20 cellular contexts compared by ENCODE assay signal in the genomic region with DNA sequence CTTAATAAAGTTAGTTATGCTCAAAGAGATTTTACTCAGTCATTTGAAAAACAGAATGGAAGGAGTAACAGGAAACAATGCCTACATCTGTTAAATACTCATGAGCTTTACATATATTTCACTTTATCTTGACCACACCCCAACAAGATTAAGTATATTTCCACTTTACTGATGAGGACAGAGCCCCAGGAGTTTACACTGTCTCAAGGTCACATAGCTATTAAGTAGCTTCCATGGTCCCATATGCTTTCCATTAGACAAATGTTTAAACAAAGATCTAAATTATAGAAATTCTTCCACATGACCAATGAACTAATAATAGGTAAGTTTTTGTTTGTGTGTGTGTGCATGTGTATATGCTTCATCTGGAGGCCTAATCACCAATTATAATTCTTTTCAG. TPM values are rescaled to one million over a fixed set of nuclear protein-coding genes. Genes with fewer than 3 reads are reported as not detected.
A peak's percentile ranks its signal among the peaks of the same experiment; 100 is the strongest.
DNase-seq lines count a peak whose midpoint lies in the region; ATAC-seq, FAIRE-seq and TF ChIP-seq lines count a peak whose summit lies in the region.
"Had no signal": no experiment of that assay in that cellular context is flagged by ENCODE, and none has a peak within 500 bp of the region (broad histone marks: within the 10 kb centered on the region; RNA-seq: fewer than 3 reads in every experiment).

No MANE protein-coding gene starts in this region.

- H3K36me3 ChIP-seq in CD4-positive, alpha-beta memory T cell (ENCODE audit: insufficient read depth, low read length): no peaks in the 10 kb centered on the region
- H3K36me3 ChIP-seq in Loucy (ENCODE audit: insufficient read depth, low read length) (no peaks in the 10 kb centered on the region), astrocyte (ENCODE audit: insufficient read depth, low read length) (no peaks in the 10 kb centered on the region)
- H3K36me3 ChIP-seq: thoracic aorta had no signal

- no peak overlapping the region for H3K27ac ChIP-seq in CD4-positive, alpha-beta memory T cell (ENCODE audit: low read depth, low read length)
- H3K27ac ChIP-seq in astrocyte (ENCODE audit: low read depth, low read length): peak overlapping the region; percentile 12
- H3K27ac ChIP-seq: psoas muscle, thoracic aorta had no signal

- peaks cover 31% of the 10 kb centered on the region for H3K4me1 ChIP-seq in CD4-positive, alpha-beta memory T cell (ENCODE audit: insufficient read depth, low read length)
- peaks cover 29% of the 10 kb centered on the region for H3K4me1 ChIP-seq in Loucy (ENCODE audit: insufficient read depth, low read length, poor library complexity, severe bottlenecking)
- H3K4me1 ChIP-seq in astrocyte (ENCODE audit: insufficient read depth, low read length): peaks cover 37% of the 10 kb centered on the region

- no peak overlapping the region for H2AFZ ChIP-seq in Loucy (ENCODE audit: low read length)
- H2AFZ ChIP-seq in astrocyte (ENCODE audit: low read depth, low read length): no peak overlapping the region

- peak overlapping the region in 5 of 7 donors; percentile 5 to 74 (median 28) for H3K27ac Mint-ChIP-seq in CD4-positive, alpha-beta memory T cell
- H3K27ac Mint-ChIP-seq in astrocyte (ENCODE audit: unreplicated experiment) (no peak overlapping the region), progenitor cell of endocrine pancreas (peak overlapping the region; percentile 86)
- H3K27ac Mint-ChIP-seq in activated CD4-positive, alpha-beta T cell treated with anti-CD3 and anti-CD28 coated beads, Interleukin-2, amount 10 ng/mL, durations not matched to agents 7 days and 5 days: no peak overlapping the region
- H3K27ac Mint-ChIP-seq: activated naive CD4-positive, alpha-beta T cell treated with anti-CD3 and anti-CD28 coated beads, Interleukin-2, amount 50 U/mL, for 72 hours had no signal

- no peaks in the 10 kb centered on the region for H3K27me3 Mint-ChIP-seq in CD4-positive, alpha-beta memory T cell
- H3K27me3 Mint-ChIP-seq in astrocyte (ENCODE audit: low read depth, unreplicated experiment) (no peaks in the 10 kb centered on the region), progenitor cell of endocrine pancreas (no peaks in the 10 kb centered on the region)
- H3K27me3 Mint-ChIP-seq in activated CD4-positive, alpha-beta T cell treated with anti-CD3 and anti-CD28 coated beads, Interleukin-2, amount 10 ng/mL, durations not matched to agents 7 days and 5 days: no peaks in the 10 kb centered on the region

- no peak for ATAC-seq in HG03135 (IDR thresholded peaks at IDR 0.05; ENCODE audit: unreplicated experiment)
- ATAC-seq: activated naive CD4-positive, alpha-beta T cell treated with anti-CD3 and anti-CD28 coated beads, Interleukin-2, amount 50 U/mL, for 72 hours; psoas muscle had no signal

- no peaks in the 10 kb centered on the region for H3K9me3 ChIP-seq in CD4-positive, alpha-beta memory T cell (ENCODE audit: control insufficient read depth in 1 of 2, low read length in 2 of 2)
- no peaks in the 10 kb centered on the region for H3K9me3 ChIP-seq in Loucy (ENCODE audit: insufficient read depth, low read depth, low read length)
- no peaks in the 10 kb centered on the region for H3K9me3 ChIP-seq in astrocyte (ENCODE audit: insufficient read depth, low read depth, low read length)
- H3K9me3 ChIP-seq: psoas muscle, thoracic aorta had no signal

- H4K20me1 ChIP-seq in Loucy (ENCODE audit: insufficient read depth, low read length, poor library complexity, severe bottlenecking): peaks cover 33% of the 10 kb centered on the region
- peaks cover 84% of the 10 kb centered on the region for H4K20me1 ChIP-seq in astrocyte (ENCODE audit: insufficient read depth, low read length)

- no peak overlapping the region for H3K9ac ChIP-seq in Loucy (ENCODE audit: low read depth, low read length, poor library complexity, severe bottlenecking)
- H3K9ac ChIP-seq in astrocyte (ENCODE audit: low read length): no peak overlapping the region

- no peaks in the 10 kb centered on the region for H3K9me3 Mint-ChIP-seq in CD4-positive, alpha-beta memory T cell
- H3K9me3 Mint-ChIP-seq in astrocyte (ENCODE audit: unreplicated experiment) (no peaks in the 10 kb centered on the region), progenitor cell of endocrine pancreas (ENCODE audit: low read depth) (no peaks in the 10 kb centered on the region)
- H3K9me3 Mint-ChIP-seq in activated CD4-positive, alpha-beta T cell treated with anti-CD3 and anti-CD28 coated beads, Interleukin-2, amount 10 ng/mL, durations not matched to agents 7 days and 5 days: no peaks in the 10 kb centered on the region
- H3K9me3 Mint-ChIP-seq: activated naive CD4-positive, alpha-beta T cell treated with anti-CD3 and anti-CD28 coated beads, Interleukin-2, amount 50 U/mL, for 72 hours; nephron progenitor cell had no signal

- no peak for FAIRE-seq in astrocyte (lab: Jason Lieb, UNC)
- FAIRE-seq: frontal cortex had no signal

- peak overlapping the region in 1 of 8 donors; percentile 7 for H3K4me3 Mint-ChIP-seq in CD4-positive, alpha-beta memory T cell
- H3K4me3 Mint-ChIP-seq in astrocyte (ENCODE audit: unreplicated experiment) (no peak overlapping the region), progenitor cell of endocrine pancreas (ENCODE audit: low read depth) (no peak overlapping the region)
- no peak overlapping the region for H3K4me3 Mint-ChIP-seq in activated CD4-positive, alpha-beta T cell treated with anti-CD3 and anti-CD28 coated beads, Interleukin-2, amount 10 ng/mL, durations not matched to agents 7 days and 5 days
- H3K4me3 Mint-ChIP-seq: nephron progenitor cell had no signal

- H3K9me2 ChIP-seq in Loucy (replicated peaks; ENCODE audit: low read depth, low read length): no peaks in the 10 kb centered on the region

- H3K4me1 Mint-ChIP-seq in CD4-positive, alpha-beta memory T cell: peaks cover 38 to 66% (median 51%) of the 10 kb centered on the region in 4 donors
- H3K4me1 Mint-ChIP-seq in astrocyte (ENCODE audit: low read depth, unreplicated experiment) (peaks cover 47% of the 10 kb centered on the region), progenitor cell of endocrine pancreas (ENCODE audit: low read depth) (peaks cover 28% of the 10 kb centered on the region)
- H3K4me1 Mint-ChIP-seq in activated CD4-positive, alpha-beta T cell treated with anti-CD3 and anti-CD28 coated beads, Interleukin-2, amount 10 ng/mL, durations not matched to agents 7 days and 5 days: peaks cover 27% of the 10 kb centered on the region

- CTCF ChIA-PET in CD4-positive, alpha-beta memory T cell (lab: Charles Lee; ENCODE audit: partially characterized antibody): interaction anchor here (1.1 to 1.2 kb wide), 2 partner anchors 66 to 72 kb away, joined by 3 to 4 read pairs; no protein-coding TSS in a partner anchor
- CTCF ChIA-PET in activated CD4-positive, alpha-beta T cell treated with anti-CD3 and anti-CD28 coated beads, Interleukin-2, amount 10 ng/mL, durations not matched to agents 7 days and 5 days (lab: Charles Lee): interaction anchor here (0.7 to 1.3 kb wide), 3 partner anchors 11 to 66 kb away, joined by 3 to 4 read pairs (median 3); partner anchors contain the start of gene MRTFA

- H3K4me2 ChIP-seq in Loucy (ENCODE audit: low read depth, low read length, poor library complexity, severe bottlenecking) (peak overlapping the region; percentile 12), astrocyte (ENCODE audit: low read length) (no peak overlapping the region)

- no peak for DNase-seq in CD4-positive, alpha-beta memory T cell
- no peak for DNase-seq in astrocyte (ENCODE audit: low read depth)
- no peak for DNase-seq in progenitor cell of endocrine pancreas (ENCODE audit: low spot score, unreplicated experiment)
- DNase-seq in SHP77 (lab: John Stamatoyannopoulos, UW): no peak
- DNase-seq in GM10266 (ENCODE audit: extremely low spot score): no peak
- no peak for DNase-seq in activated CD4-positive, alpha-beta T cell treated with anti-CD3 and anti-CD28 coated beads, Interleukin-2, amount 10 ng/mL, durations not matched to agents 7 days and 5 days
- DNase-seq: activated CD4-positive, CD25-positive, alpha-beta regulatory T cell; activated T-cell treated with anti-CD3 and anti-CD28 coated beads, Interleukin-2, amount 50 U/mL, for 48 hours; AML-193; kidney glomerular epithelial cell; NCI-H1048; NCI-H2029 treated with DMSO at 0.1 percent for 48 hours; NCI-H446; nephron progenitor cell; psoas muscle had no signal

- TF ChIP-seq CTCF in Loucy (conservative IDR thresholded peaks at IDR 0.05; ENCODE audit: low read length) (no peak), astrocyte (IDR thresholded peaks at IDR 0.05; ENCODE audit: insufficient read depth, low read depth, low read length) (no peak), progenitor cell of endocrine pancreas (IDR thresholded peaks at IDR 0.05; ENCODE audit: unreplicated experiment) (no peak), GM10266 (IDR thresholded peaks at IDR 0.05; ENCODE audit: control insufficient read depth, insufficient read depth, low read depth, missing control alignments) (no peak)

- H3K79me2 ChIP-seq in Loucy (ENCODE audit: insufficient read depth, low read length) (peaks cover 81% of the 10 kb centered on the region), astrocyte (ENCODE audit: insufficient read depth, low read length) (peaks cover 96% of the 10 kb centered on the region)

- no peaks in the 10 kb centered on the region for H3K27me3 ChIP-seq in CD4-positive, alpha-beta memory T cell (ENCODE audit: insufficient read depth, low read length)
- H3K27me3 ChIP-seq in Loucy (ENCODE audit: insufficient read depth, low read length, poor library complexity, severe bottlenecking) (no peaks in the 10 kb centered on the region), astrocyte (ENCODE audit: insufficient read depth, low read length) (no peaks in the 10 kb centered on the region)

- POLR2A ChIA-PET in CD4-positive, alpha-beta memory T cell (lab: Charles Lee; ENCODE audit: partially characterized antibody): no interaction called here
- POLR2A ChIA-PET in activated CD4-positive, alpha-beta T cell treated with anti-CD3 and anti-CD28 coated beads, Interleukin-2, amount 10 ng/mL, durations not matched to agents 7 days and 5 days (lab: Charles Lee): no interaction called here

- H3K4me3 ChIP-seq in CD4-positive, alpha-beta memory T cell (ENCODE audit: low read length in 2 of 2): no peak overlapping the region
- H3K4me3 ChIP-seq in Loucy (ENCODE audit: low read length, poor library complexity, severe bottlenecking) (no peak overlapping the region), astrocyte (ENCODE audit: insufficient read depth, low read depth, low read length) (no peak overlapping the region)
- H3K4me3 ChIP-seq: psoas muscle, thoracic aorta had no signal

- intact Hi-C loops in CD4-positive, alpha-beta memory T cell (cut with micrococcal nuclease): no loop called here

- H3F3A ChIP-seq in Loucy (ENCODE audit: low read depth): no peaks in the 10 kb centered on the region

- H3K36me3 Mint-ChIP-seq in CD4-positive, alpha-beta memory T cell: no peaks in the 10 kb centered on the region
- H3K36me3 Mint-ChIP-seq in astrocyte (ENCODE audit: low read depth, unreplicated experiment) (no peaks in the 10 kb centered on the region), progenitor cell of endocrine pancreas (ENCODE audit: insufficient read depth) (no peaks in the 10 kb centered on the region)
- H3K36me3 Mint-ChIP-seq in activated CD4-positive, alpha-beta T cell treated with anti-CD3 and anti-CD28 coated beads, Interleukin-2, amount 10 ng/mL, durations not matched to agents 7 days and 5 days (ENCODE audit: low read depth): peaks cover 2% of the 10 kb centered on the region
- H3K36me3 Mint-ChIP-seq: activated naive CD4-positive, alpha-beta T cell treated with anti-CD3 and anti-CD28 coated beads, Interleukin-2, amount 50 U/mL, for 72 hours had no signal

RNA-seq across cellular contexts. Expression of gene MRTFA, which starts 30.2 kb away (rescaled TPM):
- total RNA-seq in CD4-positive, alpha-beta memory T cell: 10 to 100 TPM; 79.1 to 91.6 TPM
- 10 to 100 TPM in 1 of 2 donors, 1 to 10 TPM in 1; 5.3 to 22.7 TPM for polyA plus RNA-seq in CD4-positive, alpha-beta memory T cell
- total RNA-seq in astrocyte (67.0 and 74.3 TPM in 2 replicates), progenitor cell of endocrine pancreas (54.4 and 61.9 TPM in 2 replicates)
- total RNA-seq in activated CD4-positive, alpha-beta T cell treated with anti-CD3 and anti-CD28 coated beads, Interleukin-2, amount 10 ng/mL, durations not matched to agents 7 days and 5 days: 10 to 100 TPM; 61.9 to 71.1 TPM

Comparison
In these comparisons a context has a peak if more than half of its experiments do, and no peak if none do; other contexts are left out.
1. H3K27ac Mint-ChIP-seq: peak in CD4-positive, alpha-beta memory T cell (5 of 7) and progenitor cell of endocrine pancreas (single experiment); none in astrocyte (single experiment) and activated CD4-positive, alpha-beta T cell treated with anti-CD3 and anti-CD28 coated beads, Interleukin-2, amount 10 ng/mL, durations not matched to agents 7 days and 5 days (single experiment).